ENCODE assay signal across 2 cellular contexts in the genomic region with DNA sequence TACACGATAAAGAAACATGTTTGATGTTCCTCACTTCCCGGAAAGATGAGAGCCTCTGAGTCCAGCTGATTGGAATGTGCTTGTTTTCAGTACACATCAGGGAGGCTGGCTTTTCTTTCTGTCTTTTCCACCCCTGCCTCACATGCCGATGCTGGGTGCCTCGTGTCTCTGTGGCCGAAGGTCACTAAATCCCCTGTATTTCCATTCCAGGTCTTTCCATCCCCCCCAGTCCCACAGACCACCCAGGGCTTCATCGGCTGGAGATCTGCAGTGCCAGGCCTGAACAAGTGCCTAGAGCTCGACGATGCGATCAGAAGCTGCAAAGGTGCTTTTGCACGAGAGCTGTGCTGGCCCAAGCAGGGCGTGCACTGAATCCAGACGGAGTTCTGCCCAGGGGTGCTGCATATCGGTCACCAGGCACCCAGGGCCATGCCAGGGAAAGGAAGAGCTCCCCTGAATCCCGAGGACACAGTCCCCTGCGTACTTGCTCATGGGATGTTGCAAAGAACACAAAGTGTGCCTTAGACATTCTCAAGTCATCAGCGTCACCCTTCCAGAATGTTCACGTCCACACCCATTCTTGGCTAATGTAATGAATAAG.
TF ChIP-seq lines count a peak whose summit lies in the region.

No MANE protein-coding gene starts in this region.

TF ChIP-seq in SK-N-SH treated with all-trans-retinoic acid at 6 μM for 48 hours, 23 proteins besides CTCF, POLR2A, EP300 and RAD21 (continued from another document):
- TF ChIP-seq ISL1 (CRISPR knock-in tag; IDR thresholded peaks at IDR 0.05) (no peak), OSR1 (CRISPR knock-in tag; IDR thresholded peaks at IDR 0.05) (no peak), ZFP30 (CRISPR knock-in tag; IDR thresholded peaks at IDR 0.05) (no peak), CSRNP3 (CRISPR knock-in tag; IDR thresholded peaks at IDR 0.05) (no peak), GLIS3 (CRISPR knock-in tag; IDR thresholded peaks at IDR 0.05) (no peak), PPARA (CRISPR knock-in tag; IDR thresholded peaks at IDR 0.05; ENCODE audit: borderline replicate concordance) (no peak), ZNF565 (CRISPR knock-in tag; conservative IDR thresholded peaks at IDR 0.05; ENCODE audit: low read depth) (no peak)
- TF ChIP-seq, protein P1, sequence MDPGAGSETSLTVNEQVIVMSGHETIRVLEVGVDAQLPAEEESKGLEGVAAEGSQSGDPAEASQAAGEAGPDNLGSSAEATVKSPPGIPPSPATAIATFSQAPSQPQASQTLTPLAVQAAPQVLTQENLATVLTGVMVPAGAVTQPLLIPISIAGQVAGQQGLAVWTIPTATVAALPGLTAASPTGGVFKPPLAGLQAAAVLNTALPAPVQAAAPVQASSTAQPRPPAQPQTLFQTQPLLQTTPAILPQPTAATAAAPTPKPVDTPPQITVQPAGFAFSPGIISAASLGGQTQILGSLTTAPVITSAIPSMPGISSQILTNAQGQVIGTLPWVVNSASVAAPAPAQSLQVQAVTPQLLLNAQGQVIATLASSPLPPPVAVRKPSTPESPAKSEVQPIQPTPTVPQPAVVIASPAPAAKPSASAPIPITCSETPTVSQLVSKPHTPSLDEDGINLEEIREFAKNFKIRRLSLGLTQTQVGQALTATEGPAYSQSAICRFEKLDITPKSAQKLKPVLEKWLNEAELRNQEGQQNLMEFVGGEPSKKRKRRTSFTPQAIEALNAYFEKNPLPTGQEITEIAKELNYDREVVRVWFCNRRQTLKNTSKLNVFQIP (CRISPR knock-in tag; IDR thresholded peaks at IDR 0.05; ENCODE audit: borderline replicate concordance, low read depth), result no peak
- TF ChIP-seq, protein P2, sequence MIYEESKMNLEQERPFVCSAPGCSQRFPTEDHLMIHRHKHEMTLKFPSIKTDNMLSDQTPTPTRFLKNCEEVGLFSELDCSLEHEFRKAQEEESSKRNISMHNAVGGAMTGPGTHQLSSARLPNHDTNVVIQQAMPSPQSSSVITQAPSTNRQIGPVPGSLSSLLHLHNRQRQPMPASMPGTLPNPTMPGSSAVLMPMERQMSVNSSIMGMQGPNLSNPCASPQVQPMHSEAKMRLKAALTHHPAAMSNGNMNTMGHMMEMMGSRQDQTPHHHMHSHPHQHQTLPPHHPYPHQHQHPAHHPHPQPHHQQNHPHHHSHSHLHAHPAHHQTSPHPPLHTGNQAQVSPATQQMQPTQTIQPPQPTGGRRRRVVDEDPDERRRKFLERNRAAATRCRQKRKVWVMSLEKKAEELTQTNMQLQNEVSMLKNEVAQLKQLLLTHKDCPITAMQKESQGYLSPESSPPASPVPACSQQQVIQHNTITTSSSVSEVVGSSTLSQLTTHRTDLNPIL (CRISPR knock-in tag; IDR thresholded peaks at IDR 0.05; ENCODE audit: low read depth), result no peak

TF ChIP-seq in SK-N-SH, 30 proteins besides CTCF, POLR2A, EP300 and RAD21 (continued from another document):
- no peak for TF ChIP-seq REST (IDR thresholded peaks at IDR 0.05; ENCODE audit: low read depth, low read length)
- no peak for TF ChIP-seq MEF2A (IDR thresholded peaks at IDR 0.05; ENCODE audit: borderline replicate concordance, low read depth)
- no peak for TF ChIP-seq CHD2 (IDR thresholded peaks at IDR 0.05; ENCODE audit: low read length, partially characterized antibody)
- no peak for TF ChIP-seq NRF1 (IDR thresholded peaks at IDR 0.05; ENCODE audit: low read depth, low read length)
- no peak for TF ChIP-seq TEAD4 (IDR thresholded peaks at IDR 0.05; ENCODE audit: borderline replicate concordance, insufficient read depth)
- no peak for TF ChIP-seq USF1 (IDR thresholded peaks at IDR 0.05; ENCODE audit: borderline replicate concordance, low read depth)
- TF ChIP-seq NFIC (IDR thresholded peaks at IDR 0.05; ENCODE audit: borderline replicate concordance), result no peak
- TF ChIP-seq TCF12 (IDR thresholded peaks at IDR 0.05), result no peak
- no peak for TF ChIP-seq RCOR1 (IDR thresholded peaks at IDR 0.05; ENCODE audit: low read length)
- TF ChIP-seq USF2 (IDR thresholded peaks at IDR 0.05; ENCODE audit: borderline replicate concordance, low read depth, low read length), result no peak
- TF ChIP-seq MAX (IDR thresholded peaks at IDR 0.05; ENCODE audit: low read depth), result no peak
- no peak for TF ChIP-seq IRF3 (IDR thresholded peaks at IDR 0.05; ENCODE audit: low read depth, low read length)
- no peak for TF ChIP-seq JUND (IDR thresholded peaks at IDR 0.05)
- TF ChIP-seq PBX3 (IDR thresholded peaks at IDR 0.05), result no peak
- TF ChIP-seq GATA2 (CRISPR knock-in tag; IDR thresholded peaks at IDR 0.05), result no peak
- TF ChIP-seq POLR2AphosphoS5 (IDR thresholded peaks at IDR 0.05; ENCODE audit: low read depth, low read length), result no peak
- no peak for TF ChIP-seq FOXJ3 (CRISPR knock-in tag; IDR thresholded peaks at IDR 0.05)
